ENCODE assay signal across 1 cellular context in the genomic region with DNA sequence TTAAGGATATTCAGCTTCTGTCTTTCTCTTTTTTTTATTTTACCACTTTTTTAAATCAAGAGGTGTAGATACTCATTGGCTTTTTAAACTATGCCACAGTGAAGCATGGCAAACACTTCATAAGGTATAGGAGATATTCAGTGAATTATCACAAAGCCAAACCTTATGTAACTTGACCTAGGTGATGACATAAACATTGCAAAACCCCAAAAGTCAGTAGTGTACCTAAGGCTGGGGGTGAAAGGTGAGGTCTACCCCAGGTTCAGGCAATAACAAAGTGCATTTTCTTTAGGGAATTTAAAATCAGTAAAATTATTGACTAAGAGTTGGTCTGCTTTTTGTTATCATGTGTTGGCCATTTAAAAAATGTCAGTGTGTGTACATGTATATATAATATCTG.
TF ChIP-seq lines count a peak whose summit lies in the region.

No MANE protein-coding gene starts in this region.

TF ChIP-seq in HepG2, 621 proteins besides CTCF, POLR2A, EP300 and RAD21 (continued from another document):
- TF ChIP-seq TEAD3 (CRISPR knock-in tag; optimal IDR thresholded peaks at IDR 0.05; ENCODE audit: borderline replicate concordance) = no peak
- TF ChIP-seq, protein P1, sequence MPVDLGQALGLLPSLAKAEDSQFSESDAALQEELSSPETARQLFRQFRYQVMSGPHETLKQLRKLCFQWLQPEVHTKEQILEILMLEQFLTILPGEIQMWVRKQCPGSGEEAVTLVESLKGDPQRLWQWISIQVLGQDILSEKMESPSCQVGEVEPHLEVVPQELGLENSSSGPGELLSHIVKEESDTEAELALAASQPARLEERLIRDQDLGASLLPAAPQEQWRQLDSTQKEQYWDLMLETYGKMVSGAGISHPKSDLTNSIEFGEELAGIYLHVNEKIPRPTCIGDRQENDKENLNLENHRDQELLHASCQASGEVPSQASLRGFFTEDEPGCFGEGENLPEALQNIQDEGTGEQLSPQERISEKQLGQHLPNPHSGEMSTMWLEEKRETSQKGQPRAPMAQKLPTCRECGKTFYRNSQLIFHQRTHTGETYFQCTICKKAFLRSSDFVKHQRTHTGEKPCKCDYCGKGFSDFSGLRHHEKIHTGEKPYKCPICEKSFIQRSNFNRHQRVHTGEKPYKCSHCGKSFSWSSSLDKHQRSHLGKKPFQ (CRISPR knock-in tag; IDR thresholded peaks at IDR 0.05; ENCODE audit: insufficient replicate concordance) = no peak
- TF ChIP-seq CEBPB (IDR thresholded peaks at IDR 0.05; ENCODE audit: borderline replicate concordance, low read depth, low read length) = peak; percentile 19; the same call in 1 of the 2 replicates
- TF ChIP-seq, protein P2, sequence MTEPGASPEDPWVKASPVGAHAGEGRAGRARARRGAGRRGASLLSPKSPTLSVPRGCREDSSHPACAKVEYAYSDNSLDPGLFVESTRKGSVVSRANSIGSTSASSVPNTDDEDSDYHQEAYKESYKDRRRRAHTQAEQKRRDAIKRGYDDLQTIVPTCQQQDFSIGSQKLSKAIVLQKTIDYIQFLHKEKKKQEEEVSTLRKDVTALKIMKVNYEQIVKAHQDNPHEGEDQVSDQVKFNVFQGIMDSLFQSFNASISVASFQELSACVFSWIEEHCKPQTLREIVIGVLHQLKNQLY (CRISPR knock-in tag; IDR thresholded peaks at IDR 0.05) = no peak
- no peak for TF ChIP-seq ARNT2 (CRISPR knock-in tag; IDR thresholded peaks at IDR 0.05; ENCODE audit: low read depth)
- TF ChIP-seq, protein P3, sequence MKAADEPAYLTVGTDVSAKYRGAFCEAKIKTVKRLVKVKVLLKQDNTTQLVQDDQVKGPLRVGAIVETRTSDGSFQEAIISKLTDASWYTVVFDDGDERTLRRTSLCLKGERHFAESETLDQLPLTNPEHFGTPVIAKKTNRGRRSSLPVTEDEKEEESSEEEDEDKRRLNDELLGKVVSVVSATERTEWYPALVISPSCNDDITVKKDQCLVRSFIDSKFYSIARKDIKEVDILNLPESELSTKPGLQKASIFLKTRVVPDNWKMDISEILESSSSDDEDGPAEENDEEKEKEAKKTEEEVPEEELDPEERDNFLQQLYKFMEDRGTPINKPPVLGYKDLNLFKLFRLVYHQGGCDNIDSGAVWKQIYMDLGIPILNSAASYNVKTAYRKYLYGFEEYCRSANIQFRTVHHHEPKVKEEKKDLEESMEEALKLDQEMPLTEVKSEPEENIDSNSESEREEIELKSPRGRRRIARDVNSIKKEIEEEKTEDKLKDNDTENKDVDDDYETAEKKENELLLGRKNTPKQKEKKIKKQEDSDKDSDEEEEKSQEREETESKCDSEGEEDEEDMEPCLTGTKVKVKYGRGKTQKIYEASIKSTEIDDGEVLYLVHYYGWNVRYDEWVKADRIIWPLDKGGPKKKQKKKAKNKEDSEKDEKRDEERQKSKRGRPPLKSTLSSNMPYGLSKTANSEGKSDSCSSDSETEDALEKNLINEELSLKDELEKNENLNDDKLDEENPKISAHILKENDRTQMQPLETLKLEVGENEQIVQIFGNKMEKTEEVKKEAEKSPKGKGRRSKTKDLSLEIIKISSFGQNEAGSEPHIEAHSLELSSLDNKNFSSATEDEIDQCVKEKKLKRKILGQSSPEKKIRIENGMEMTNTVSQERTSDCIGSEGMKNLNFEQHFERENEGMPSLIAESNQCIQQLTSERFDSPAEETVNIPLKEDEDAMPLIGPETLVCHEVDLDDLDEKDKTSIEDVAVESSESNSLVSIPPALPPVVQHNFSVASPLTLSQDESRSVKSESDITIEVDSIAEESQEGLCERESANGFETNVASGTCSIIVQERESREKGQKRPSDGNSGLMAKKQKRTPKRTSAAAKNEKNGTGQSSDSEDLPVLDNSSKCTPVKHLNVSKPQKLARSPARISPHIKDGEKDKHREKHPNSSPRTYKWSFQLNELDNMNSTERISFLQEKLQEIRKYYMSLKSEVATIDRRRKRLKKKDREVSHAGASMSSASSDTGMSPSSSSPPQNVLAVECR (CRISPR knock-in tag; IDR thresholded peaks at IDR 0.05; ENCODE audit: borderline replicate concordance) = no peak
- TF ChIP-seq, protein P4, sequence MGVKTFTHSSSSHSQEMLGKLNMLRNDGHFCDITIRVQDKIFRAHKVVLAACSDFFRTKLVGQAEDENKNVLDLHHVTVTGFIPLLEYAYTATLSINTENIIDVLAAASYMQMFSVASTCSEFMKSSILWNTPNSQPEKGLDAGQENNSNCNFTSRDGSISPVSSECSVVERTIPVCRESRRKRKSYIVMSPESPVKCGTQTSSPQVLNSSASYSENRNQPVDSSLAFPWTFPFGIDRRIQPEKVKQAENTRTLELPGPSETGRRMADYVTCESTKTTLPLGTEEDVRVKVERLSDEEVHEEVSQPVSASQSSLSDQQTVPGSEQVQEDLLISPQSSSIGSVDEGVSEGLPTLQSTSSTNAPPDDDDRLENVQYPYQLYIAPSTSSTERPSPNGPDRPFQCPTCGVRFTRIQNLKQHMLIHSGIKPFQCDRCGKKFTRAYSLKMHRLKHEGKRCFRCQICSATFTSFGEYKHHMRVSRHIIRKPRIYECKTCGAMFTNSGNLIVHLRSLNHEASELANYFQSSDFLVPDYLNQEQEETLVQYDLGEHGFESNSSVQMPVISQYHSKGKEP (CRISPR knock-in tag; IDR thresholded peaks at IDR 0.05) = no peak
- TF ChIP-seq RXRB (CRISPR knock-in tag; IDR thresholded peaks at IDR 0.05; ENCODE audit: borderline replicate concordance) = peak; percentile 34; the same call in 1 of the 2 replicates
- TF ChIP-seq CHD2 (IDR thresholded peaks at IDR 0.05; ENCODE audit: low read depth, low read length) = no peak
- TF ChIP-seq, protein P5, sequence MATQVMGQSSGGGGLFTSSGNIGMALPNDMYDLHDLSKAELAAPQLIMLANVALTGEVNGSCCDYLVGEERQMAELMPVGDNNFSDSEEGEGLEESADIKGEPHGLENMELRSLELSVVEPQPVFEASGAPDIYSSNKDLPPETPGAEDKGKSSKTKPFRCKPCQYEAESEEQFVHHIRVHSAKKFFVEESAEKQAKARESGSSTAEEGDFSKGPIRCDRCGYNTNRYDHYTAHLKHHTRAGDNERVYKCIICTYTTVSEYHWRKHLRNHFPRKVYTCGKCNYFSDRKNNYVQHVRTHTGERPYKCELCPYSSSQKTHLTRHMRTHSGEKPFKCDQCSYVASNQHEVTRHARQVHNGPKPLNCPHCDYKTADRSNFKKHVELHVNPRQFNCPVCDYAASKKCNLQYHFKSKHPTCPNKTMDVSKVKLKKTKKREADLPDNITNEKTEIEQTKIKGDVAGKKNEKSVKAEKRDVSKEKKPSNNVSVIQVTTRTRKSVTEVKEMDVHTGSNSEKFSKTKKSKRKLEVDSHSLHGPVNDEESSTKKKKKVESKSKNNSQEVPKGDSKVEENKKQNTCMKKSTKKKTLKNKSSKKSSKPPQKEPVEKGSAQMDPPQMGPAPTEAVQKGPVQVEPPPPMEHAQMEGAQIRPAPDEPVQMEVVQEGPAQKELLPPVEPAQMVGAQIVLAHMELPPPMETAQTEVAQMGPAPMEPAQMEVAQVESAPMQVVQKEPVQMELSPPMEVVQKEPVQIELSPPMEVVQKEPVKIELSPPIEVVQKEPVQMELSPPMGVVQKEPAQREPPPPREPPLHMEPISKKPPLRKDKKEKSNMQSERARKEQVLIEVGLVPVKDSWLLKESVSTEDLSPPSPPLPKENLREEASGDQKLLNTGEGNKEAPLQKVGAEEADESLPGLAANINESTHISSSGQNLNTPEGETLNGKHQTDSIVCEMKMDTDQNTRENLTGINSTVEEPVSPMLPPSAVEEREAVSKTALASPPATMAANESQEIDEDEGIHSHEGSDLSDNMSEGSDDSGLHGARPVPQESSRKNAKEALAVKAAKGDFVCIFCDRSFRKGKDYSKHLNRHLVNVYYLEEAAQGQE (IDR thresholded peaks at IDR 0.05; ENCODE audit: borderline replicate concordance in 1 of 2, low read depth in 1 of 2, low read length in 2 of 2) = no peak
- TF ChIP-seq KDM6A (CRISPR knock-in tag; IDR thresholded peaks at IDR 0.05; ENCODE audit: low read depth) = no peak
- no peak for TF ChIP-seq FOXK1 (CRISPR knock-in tag; IDR thresholded peaks at IDR 0.05; ENCODE audit: borderline replicate concordance, low read depth)
- no peak for TF ChIP-seq NR2C2 (CRISPR knock-in tag; IDR thresholded peaks at IDR 0.05; ENCODE audit: borderline replicate concordance)
- no peak for TF ChIP-seq ZSCAN22 (CRISPR knock-in tag; IDR thresholded peaks at IDR 0.05)
- no peak for TF ChIP-seq MTA1 (CRISPR knock-in tag; IDR thresholded peaks at IDR 0.05; ENCODE audit: borderline replicate concordance)
- TF ChIP-seq ASH2L (IDR thresholded peaks at IDR 0.05; ENCODE audit: insufficient read length, low read depth, low read length) = no peak
- TF ChIP-seq PPARG (CRISPR knock-in tag; conservative IDR thresholded peaks at IDR 0.05) = 0 out of 2 replicates have a peak, but pooled peaks have one; percentile 51
- TF ChIP-seq CBX1 (IDR thresholded peaks at IDR 0.05; ENCODE audit: low read depth) = no peak
